ENCODE assay signal across 2 cellular contexts in the genomic region with DNA sequence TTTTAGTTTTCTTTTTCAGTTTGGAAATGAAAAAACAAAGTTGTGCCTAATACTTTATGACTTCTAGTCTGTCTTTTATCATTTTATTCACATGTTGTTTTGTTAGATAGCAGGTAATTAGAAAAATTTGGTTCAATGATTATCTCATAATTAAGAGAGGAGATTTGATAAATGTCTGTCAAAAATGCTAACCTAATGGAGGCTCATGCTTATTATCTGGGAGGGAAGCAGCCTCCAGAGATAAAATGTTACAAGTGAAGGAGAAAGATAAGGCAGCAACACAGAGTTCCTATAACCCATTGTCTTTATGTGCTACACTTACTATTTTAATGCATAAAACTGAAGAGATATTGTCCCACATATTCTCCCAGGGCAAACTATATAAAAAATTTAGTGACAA.
TF ChIP-seq lines count a peak whose summit lies in the region.

No MANE protein-coding gene starts in this region.

TF ChIP-seq in SK-N-SH treated with all-trans-retinoic acid at 6 μM for 48 hours, 23 proteins besides CTCF, POLR2A, EP300 and RAD21 (continued from another document):
- TF ChIP-seq, protein P1, sequence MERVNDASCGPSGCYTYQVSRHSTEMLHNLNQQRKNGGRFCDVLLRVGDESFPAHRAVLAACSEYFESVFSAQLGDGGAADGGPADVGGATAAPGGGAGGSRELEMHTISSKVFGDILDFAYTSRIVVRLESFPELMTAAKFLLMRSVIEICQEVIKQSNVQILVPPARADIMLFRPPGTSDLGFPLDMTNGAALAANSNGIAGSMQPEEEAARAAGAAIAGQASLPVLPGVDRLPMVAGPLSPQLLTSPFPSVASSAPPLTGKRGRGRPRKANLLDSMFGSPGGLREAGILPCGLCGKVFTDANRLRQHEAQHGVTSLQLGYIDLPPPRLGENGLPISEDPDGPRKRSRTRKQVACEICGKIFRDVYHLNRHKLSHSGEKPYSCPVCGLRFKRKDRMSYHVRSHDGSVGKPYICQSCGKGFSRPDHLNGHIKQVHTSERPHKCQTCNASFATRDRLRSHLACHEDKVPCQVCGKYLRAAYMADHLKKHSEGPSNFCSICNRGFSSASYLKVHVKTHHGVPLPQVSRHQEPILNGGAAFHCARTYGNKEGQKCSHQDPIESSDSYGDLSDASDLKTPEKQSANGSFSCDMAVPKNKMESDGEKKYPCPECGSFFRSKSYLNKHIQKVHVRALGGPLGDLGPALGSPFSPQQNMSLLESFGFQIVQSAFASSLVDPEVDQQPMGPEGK (CRISPR knock-in tag; IDR thresholded peaks at IDR 0.05; ENCODE audit: borderline replicate concordance), result no peak
- TF ChIP-seq BACH2 (CRISPR knock-in tag; IDR thresholded peaks at IDR 0.05; ENCODE audit: borderline replicate concordance), result no peak
- TF ChIP-seq, protein P2, sequence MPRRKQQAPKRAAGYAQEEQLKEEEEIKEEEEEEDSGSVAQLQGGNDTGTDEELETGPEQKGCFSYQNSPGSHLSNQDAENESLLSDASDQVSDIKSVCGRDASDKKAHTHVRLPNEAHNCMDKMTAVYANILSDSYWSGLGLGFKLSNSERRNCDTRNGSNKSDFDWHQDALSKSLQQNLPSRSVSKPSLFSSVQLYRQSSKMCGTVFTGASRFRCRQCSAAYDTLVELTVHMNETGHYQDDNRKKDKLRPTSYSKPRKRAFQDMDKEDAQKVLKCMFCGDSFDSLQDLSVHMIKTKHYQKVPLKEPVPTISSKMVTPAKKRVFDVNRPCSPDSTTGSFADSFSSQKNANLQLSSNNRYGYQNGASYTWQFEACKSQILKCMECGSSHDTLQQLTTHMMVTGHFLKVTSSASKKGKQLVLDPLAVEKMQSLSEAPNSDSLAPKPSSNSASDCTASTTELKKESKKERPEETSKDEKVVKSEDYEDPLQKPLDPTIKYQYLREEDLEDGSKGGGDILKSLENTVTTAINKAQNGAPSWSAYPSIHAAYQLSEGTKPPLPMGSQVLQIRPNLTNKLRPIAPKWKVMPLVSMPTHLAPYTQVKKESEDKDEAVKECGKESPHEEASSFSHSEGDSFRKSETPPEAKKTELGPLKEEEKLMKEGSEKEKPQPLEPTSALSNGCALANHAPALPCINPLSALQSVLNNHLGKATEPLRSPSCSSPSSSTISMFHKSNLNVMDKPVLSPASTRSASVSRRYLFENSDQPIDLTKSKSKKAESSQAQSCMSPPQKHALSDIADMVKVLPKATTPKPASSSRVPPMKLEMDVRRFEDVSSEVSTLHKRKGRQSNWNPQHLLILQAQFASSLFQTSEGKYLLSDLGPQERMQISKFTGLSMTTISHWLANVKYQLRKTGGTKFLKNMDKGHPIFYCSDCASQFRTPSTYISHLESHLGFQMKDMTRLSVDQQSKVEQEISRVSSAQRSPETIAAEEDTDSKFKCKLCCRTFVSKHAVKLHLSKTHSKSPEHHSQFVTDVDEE (CRISPR knock-in tag; IDR thresholded peaks at IDR 0.05), result peak; percentile 79; the same call in 1 of the 2 replicates

TF ChIP-seq in K562, 482 proteins besides CTCF, POLR2A, EP300 and RAD21 (continued from another document):
- TF ChIP-seq, protein P3, sequence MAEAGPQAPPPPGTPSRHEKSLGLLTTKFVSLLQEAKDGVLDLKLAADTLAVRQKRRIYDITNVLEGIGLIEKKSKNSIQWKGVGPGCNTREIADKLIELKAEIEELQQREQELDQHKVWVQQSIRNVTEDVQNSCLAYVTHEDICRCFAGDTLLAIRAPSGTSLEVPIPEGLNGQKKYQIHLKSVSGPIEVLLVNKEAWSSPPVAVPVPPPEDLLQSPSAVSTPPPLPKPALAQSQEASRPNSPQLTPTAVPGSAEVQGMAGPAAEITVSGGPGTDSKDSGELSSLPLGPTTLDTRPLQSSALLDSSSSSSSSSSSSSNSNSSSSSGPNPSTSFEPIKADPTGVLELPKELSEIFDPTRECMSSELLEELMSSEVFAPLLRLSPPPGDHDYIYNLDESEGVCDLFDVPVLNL (CRISPR knock-in tag; IDR thresholded peaks at IDR 0.05; ENCODE audit: low read depth), result no peak
- peak; percentile 67 for TF ChIP-seq TAL1 (IDR thresholded peaks at IDR 0.05)
- TF ChIP-seq, protein P4, sequence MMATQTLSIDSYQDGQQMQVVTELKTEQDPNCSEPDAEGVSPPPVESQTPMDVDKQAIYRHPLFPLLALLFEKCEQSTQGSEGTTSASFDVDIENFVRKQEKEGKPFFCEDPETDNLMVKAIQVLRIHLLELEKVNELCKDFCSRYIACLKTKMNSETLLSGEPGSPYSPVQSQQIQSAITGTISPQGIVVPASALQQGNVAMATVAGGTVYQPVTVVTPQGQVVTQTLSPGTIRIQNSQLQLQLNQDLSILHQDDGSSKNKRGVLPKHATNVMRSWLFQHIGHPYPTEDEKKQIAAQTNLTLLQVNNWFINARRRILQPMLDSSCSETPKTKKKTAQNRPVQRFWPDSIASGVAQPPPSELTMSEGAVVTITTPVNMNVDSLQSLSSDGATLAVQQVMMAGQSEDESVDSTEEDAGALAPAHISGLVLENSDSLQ (IDR thresholded peaks at IDR 0.05), result peak; percentile 30; the same call in 1 of the 2 replicates
- TF ChIP-seq PML (IDR thresholded peaks at IDR 0.05; ENCODE audit: low read length), result peak; percentile 40; the same call in 1 of the 2 replicates
- TF ChIP-seq, protein P5, sequence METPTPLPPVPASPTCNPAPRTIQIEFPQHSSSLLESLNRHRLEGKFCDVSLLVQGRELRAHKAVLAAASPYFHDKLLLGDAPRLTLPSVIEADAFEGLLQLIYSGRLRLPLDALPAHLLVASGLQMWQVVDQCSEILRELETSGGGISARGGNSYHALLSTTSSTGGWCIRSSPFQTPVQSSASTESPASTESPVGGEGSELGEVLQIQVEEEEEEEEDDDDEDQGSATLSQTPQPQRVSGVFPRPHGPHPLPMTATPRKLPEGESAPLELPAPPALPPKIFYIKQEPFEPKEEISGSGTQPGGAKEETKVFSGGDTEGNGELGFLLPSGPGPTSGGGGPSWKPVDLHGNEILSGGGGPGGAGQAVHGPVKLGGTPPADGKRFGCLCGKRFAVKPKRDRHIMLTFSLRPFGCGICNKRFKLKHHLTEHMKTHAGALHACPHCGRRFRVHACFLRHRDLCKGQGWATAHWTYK (CRISPR knock-in tag; IDR thresholded peaks at IDR 0.05), result 0 out of 2 replicates have a peak, but pooled peaks have one; percentile 23
- TF ChIP-seq FOXM1 (IDR thresholded peaks at IDR 0.05; ENCODE audit: low read depth), result peak; percentile 39; the same call in 1 of the 2 replicates
- TF ChIP-seq FOXM1 (CRISPR knock-in tag; IDR thresholded peaks at IDR 0.05; ENCODE audit: low read depth), result no peak
- peak; percentile 65; the same call in 1 of the 2 replicates for TF ChIP-seq MECOM (CRISPR knock-in tag; IDR thresholded peaks at IDR 0.05)
- peak; percentile 76 for TF ChIP-seq CBFA2T3 (IDR thresholded peaks at IDR 0.05)
- no peak for TF ChIP-seq FOXA1 (IDR thresholded peaks at IDR 0.05; ENCODE audit: borderline replicate concordance)
- TF ChIP-seq DPF2 (IDR thresholded peaks at IDR 0.05), result peak; percentile 50; the same call in 1 of the 2 replicates
- TF ChIP-seq SMARCE1 (IDR thresholded peaks at IDR 0.05), result peak; percentile 28; the same call in 1 of the 2 replicates
- no peak for TF ChIP-seq RBM22 (IDR thresholded peaks at IDR 0.05; ENCODE audit: low read depth, low read length, poor library complexity, severe bottlenecking)
- peak; percentile 87 for TF ChIP-seq SOX6 (IDR thresholded peaks at IDR 0.05)
- TF ChIP-seq, protein P6, sequence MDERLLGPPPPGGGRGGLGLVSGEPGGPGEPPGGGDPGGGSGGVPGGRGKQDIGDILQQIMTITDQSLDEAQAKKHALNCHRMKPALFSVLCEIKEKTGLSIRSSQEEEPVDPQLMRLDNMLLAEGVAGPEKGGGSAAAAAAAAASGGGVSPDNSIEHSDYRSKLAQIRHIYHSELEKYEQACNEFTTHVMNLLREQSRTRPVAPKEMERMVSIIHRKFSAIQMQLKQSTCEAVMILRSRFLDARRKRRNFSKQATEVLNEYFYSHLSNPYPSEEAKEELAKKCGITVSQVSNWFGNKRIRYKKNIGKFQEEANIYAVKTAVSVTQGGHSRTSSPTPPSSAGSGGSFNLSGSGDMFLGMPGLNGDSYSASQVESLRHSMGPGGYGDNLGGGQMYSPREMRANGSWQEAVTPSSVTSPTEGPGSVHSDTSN (CRISPR knock-in tag; IDR thresholded peaks at IDR 0.05; ENCODE audit: low read depth), result no peak
- TF ChIP-seq, protein P6 (tag; conservative IDR thresholded peaks at IDR 0.05; ENCODE audit: low read depth), result peak; percentile 72
- TF ChIP-seq HEY1 (CRISPR knock-in tag; IDR thresholded peaks at IDR 0.05; ENCODE audit: borderline replicate concordance), result no peak
